18 cellular contexts compared by ENCODE assay signal in the genomic region with DNA sequence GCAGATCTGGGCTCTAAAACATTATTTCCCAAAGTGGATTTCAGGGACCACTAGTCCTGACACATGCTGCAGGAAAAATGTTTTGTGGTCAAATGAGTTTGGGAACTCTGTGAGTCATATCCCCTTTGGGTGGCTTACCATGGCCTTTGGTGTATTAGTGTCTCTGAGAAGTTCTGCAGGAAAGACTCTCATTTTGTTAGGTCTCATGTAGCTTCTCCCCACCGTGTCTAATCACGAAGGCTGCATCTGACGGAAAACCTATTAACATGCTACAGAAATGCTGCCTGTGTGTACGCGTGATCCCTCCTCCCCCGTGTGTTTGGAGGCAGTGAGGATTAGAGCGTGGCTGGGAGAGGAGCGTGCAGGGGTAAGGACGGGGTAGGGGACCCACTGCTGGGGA.
DNase-seq lines count a peak whose midpoint lies in the region; ATAC-seq and TF ChIP-seq lines count a peak whose summit lies in the region.
"Had no signal": no experiment of that assay in that cellular context is flagged by ENCODE, and none has a peak within 500 bp of the region (broad histone marks: within the 10 kb centered on the region; RNA-seq: fewer than 3 reads in every experiment).

No MANE protein-coding gene starts in this region.

- DNase-seq in AG04449 (ENCODE audit: low read depth, low spot score) = peak; percentile 71
- peak; percentile 77 for DNase-seq in HS-5 (ENCODE audit: low read depth)
- DNase-seq in amniotic stem cell (lab: John Stamatoyannopoulos, UW) = peak; percentile 24
- peak; percentile 29 for DNase-seq in iris pigment epithelial cell (ENCODE audit: low read depth)
- DNase-seq in NCI-H1417 (lab: John Stamatoyannopoulos, UW) = no peak
- DNase-seq: activated CD4-positive, alpha-beta memory T cell treated with anti-CD3 and anti-CD28 coated beads, Interleukin-2, amount 10 ng/mL, durations not matched to agents 7 days and 5 days; activated gamma-delta T cell; AML-193; cerebellar nuclear complex; NCI-H1048; NCI-H345; T-helper 2 cell; trophoblast cell had no signal

- TF ChIP-seq EP300 in gastroesophageal sphincter (IDR thresholded peaks at IDR 0.05) = no peak

- peaks cover 0 to 19% (median 9%) of the 10 kb centered on the region in 3 donors for H3K4me1 ChIP-seq in gastroesophageal sphincter
- H3K4me1 ChIP-seq: parathyroid adenoma had no signal

- peaks cover 13% of the 10 kb centered on the region for H3K27me3 ChIP-seq in gastroesophageal sphincter

- CTCF ChIA-PET in AG04449 (lab: Yijun Ruan, JAX) = interaction anchor here (0.6 to 0.9 kb wide), 2 partner anchors 65 to 100 kb away, joined by 3 read pairs; no protein-coding TSS in a partner anchor

- H3K4me3 ChIP-seq in AG04449 (ENCODE audit: low read depth, low read length) (no peak overlapping the region), gastroesophageal sphincter (no peak overlapping the region)

- H3K9me3 ChIP-seq in gastroesophageal sphincter = no peaks in the 10 kb centered on the region

- POLR2A ChIA-PET in AG04449 (lab: Yijun Ruan, JAX) = interaction anchor here (0.9 kb wide), 1 partner anchor 10 kb away, joined by 3 read pairs; no protein-coding TSS in a partner anchor

- ATAC-seq in gastroesophageal sphincter (no peak), GM19467 (IDR thresholded peaks at IDR 0.05; ENCODE audit: unreplicated experiment) (no peak), GM18520 (IDR thresholded peaks at IDR 0.05; ENCODE audit: unreplicated experiment) (no peak)

- no peak for TF ChIP-seq POLR2A in gastroesophageal sphincter (IDR thresholded peaks at IDR 0.05)

- no peak overlapping the region for H3K27ac ChIP-seq in gastroesophageal sphincter
- H3K27ac ChIP-seq: epithelial cell of prostate, parathyroid adenoma had no signal

- TF ChIP-seq CTCF in AG04449 (IDR thresholded peaks at IDR 0.05; ENCODE audit: insufficient read depth, low read length, missing control alignments) = no peak
- TF ChIP-seq CTCF in gastroesophageal sphincter (IDR thresholded peaks at IDR 0.05) = no peak

- WGBS in gastroesophageal sphincter (ENCODE audit: low coverage in 1 of 2), 2 donors = 90% methylated on average over 2 of the region's 9 CpGs; no CpG with 5 or more reads in 1 of the 2 donors

- no peaks in the 10 kb centered on the region for H3K36me3 ChIP-seq in gastroesophageal sphincter

Comparison
In these comparisons a context has a peak if more than half of its experiments do, and no peak if none do; other contexts are left out.
1. DNase-seq: peak in AG04449 (single experiment), HS-5 (single experiment), amniotic stem cell (single experiment) and iris pigment epithelial cell (single experiment); none in NCI-H1417 (0 of 3).